Comparison of ENCODE assay signal across 26 cellular contexts in genomic region chr2:230972046-230972445, GRCh38. TPM values are rescaled to one million over a fixed set of nuclear protein-coding genes. Genes with fewer than 3 reads are reported as not detected.
"Had no signal": no experiment of that assay in that cellular context is flagged by ENCODE, and none has a peak within 500 bp of the region (broad histone marks: within the 10 kb centered on the region; RNA-seq: fewer than 3 reads in every experiment).

No MANE protein-coding gene starts in this region.

- ATAC-seq: activated CD4-positive, CD25-positive, alpha-beta regulatory T cell treated with anti-CD3 and anti-CD28 coated beads, Interleukin-2, amount 50 U/mL, for 24 hours; Panc1; Right ventricle myocardium inferior; T-cell had no signal

- H3K27ac ChIP-seq: breast epithelium, SK-N-MC had no signal

- H3K9me3 Mint-ChIP-seq: activated naive CD4-positive, alpha-beta T cell treated with anti-CD3 and anti-CD28 coated beads, Interleukin-2, amount 10 ng/mL, durations not matched to agents 7 days and 5 days had no signal

- H3K4me3 ChIP-seq: breast epithelium, SK-N-MC had no signal

- H3K9me3 ChIP-seq: breast epithelium had no signal

- H3K4me3 Mint-ChIP-seq: activated naive CD4-positive, alpha-beta T cell treated with anti-CD3 and anti-CD28 coated beads, Interleukin-2, amount 10 ng/mL, durations not matched to agents 7 days and 5 days; activated naive CD8-positive, alpha-beta T cell treated with anti-CD3 and anti-CD28 coated beads, Interleukin-2, amount 10 ng/mL, durations not matched to agents 7 days and 5 days; T-cell had no signal

- DNase-seq: activated CD4-positive, alpha-beta T cell treated with anti-CD3 and anti-CD28 coated beads for 4 hours; activated gamma-delta T cell treated with Interleukin-2 at 50 U/mL for 16 hours; activated naive CD4-positive, alpha-beta T cell treated with anti-CD3 and anti-CD28 coated beads, Interleukin-2, amount 10 ng/mL, durations not matched to agents 7 days and 5 days; activated naive CD8-positive, alpha-beta T cell treated with anti-CD3 and anti-CD28 coated beads, Interleukin-2, amount 10 ng/mL, durations not matched to agents 7 days and 5 days; activated T-cell treated with anti-CD3 and anti-CD28 coated beads, Interleukin-2, amount 50 U/mL, for 1 hour; aorta; caudate nucleus; MM.1S; NCI-H1105; NCI-H1436; NCI-H1694 treated with DMSO at 0.1 percent for 48 hours; NCI-H2029 treated with DMSO at 0.1 percent for 48 hours; NCI-H345; NCI-H510A; NCI-H526 treated with DMSO at 0.1 percent for 48 hours; NCI-H82; OCI-M1; RPMI8226; T-cell had no signal

- H3K4me1 ChIP-seq: breast epithelium had no signal

- H3K27ac Mint-ChIP-seq: activated naive CD4-positive, alpha-beta T cell treated with anti-CD3 and anti-CD28 coated beads, Interleukin-2, amount 10 ng/mL, durations not matched to agents 7 days and 5 days; activated naive CD8-positive, alpha-beta T cell treated with anti-CD3 and anti-CD28 coated beads, Interleukin-2, amount 10 ng/mL, durations not matched to agents 7 days and 5 days; T-cell had no signal

- H3K36me3 Mint-ChIP-seq: activated naive CD4-positive, alpha-beta T cell treated with anti-CD3 and anti-CD28 coated beads, Interleukin-2, amount 10 ng/mL, durations not matched to agents 7 days and 5 days; activated naive CD8-positive, alpha-beta T cell treated with anti-CD3 and anti-CD28 coated beads, Interleukin-2, amount 10 ng/mL, durations not matched to agents 7 days and 5 days; T-cell had no signal

- H3K36me3 ChIP-seq: breast epithelium had no signal

- H3K27me3 Mint-ChIP-seq: activated naive CD8-positive, alpha-beta T cell treated with anti-CD3 and anti-CD28 coated beads, Interleukin-2, amount 10 ng/mL, durations not matched to agents 7 days and 5 days; T-cell had no signal

- H3K27me3 ChIP-seq: breast epithelium had no signal

RNA-seq across cellular contexts. Expression of gene SPATA3, which starts 23.9 kb away (rescaled TPM):
- total RNA-seq: activated naive CD8-positive, alpha-beta T cell treated with anti-CD3 and anti-CD28 coated beads, Interleukin-2, amount 10 ng/mL, durations not matched to agents 7 days and 5 days; aorta; breast epithelium; cerebellum; Right ventricle myocardium inferior; T-cell; T-helper 2 cell treated with Interferon-gamma antibody and Interleukin-4, amounts not matched to agents 100 ng/mL and 5 ng/mL, for 36 hours had no signal
- polyA plus RNA-seq: aorta had no signal

RNA-seq across cellular contexts. Expression of gene GPR55, which starts 47.0 kb away (rescaled TPM):
- total RNA-seq: cerebellum, Right ventricle myocardium inferior had no signal
- polyA plus RNA-seq: aorta had no signal
